Comparison of ENCODE assay signal across 26 cellular contexts in genomic region chr11:64614927-64615326, GRCh38. TPM values are rescaled to one million over a fixed set of nuclear protein-coding genes. Genes with fewer than 3 reads are reported as not detected.
"Had no signal": no experiment of that assay in that cellular context is flagged by ENCODE, and none has a peak within 500 bp of the region (broad histone marks: within the 10 kb centered on the region; RNA-seq: fewer than 3 reads in every experiment).

No MANE protein-coding gene starts in this region.

- H3K27me3 ChIP-seq: body of pancreas, colonic mucosa, gastrocnemius medialis, hepatocyte, suprapubic skin, tibial nerve had no signal

- H3K4me3 ChIP-seq: body of pancreas, colonic mucosa, gastrocnemius medialis, hepatocyte, left ventricle myocardium inferior, mucosa of descending colon, suprapubic skin, tibial nerve had no signal

- H3K27ac ChIP-seq: body of pancreas, colonic mucosa, gastrocnemius medialis, hepatocyte, left ventricle myocardium inferior, suprapubic skin, tibial nerve had no signal

- H3K9me3 ChIP-seq: body of pancreas, colonic mucosa, gastrocnemius medialis, left ventricle myocardium inferior, mucosa of descending colon, suprapubic skin, tibial nerve had no signal

- DNase-seq: activated CD4-positive, alpha-beta memory T cell treated with anti-CD3 and anti-CD28 coated beads, Interleukin-2, amount 10 ng/mL, durations not matched to agents 7 days and 5 days; activated CD4-positive, alpha-beta T cell treated with anti-CD3 and anti-CD28 coated beads for 1 hour; activated CD4-positive, alpha-beta T cell treated with anti-CD3 and anti-CD28 coated beads, Interleukin-2, amount 10 ng/mL, durations not matched to agents 7 days and 5 days; activated T-cell treated with anti-CD3 and anti-CD28 coated beads, Interleukin-2, amount 50 U/mL, for 4 hours; aorta; body of pancreas; cerebellar nuclear complex; colonic mucosa; effector CD8-positive, alpha-beta T cell; gastrocnemius medialis; glutamatergic neuron; islet precursor cell; left ventricle myocardium inferior; mucosa of descending colon; posterior cingulate gyrus; stimulated activated CD4-positive, alpha-beta T cell treated with anti-CD3 and anti-CD28 coated beads, Interleukin-15, amount 100 ng/mL, for 24 hours; stimulated activated CD4-positive, alpha-beta T cell treated with anti-CD3 and anti-CD28 coated beads, Interleukin-2, amount 100 ng/mL, for 24 hours; stimulated activated naive B cell treated with anti-CD40 and anti-IgM and Interleukin-4, amounts not matched to agents 10 μg/mL and 1 μg/mL and 100 μg/mL, for 72 hours; T-helper 9 cell had no signal

- H3K4me1 ChIP-seq: colonic mucosa, gastrocnemius medialis had no signal

- ATAC-seq: activated T-cell treated with anti-CD3 and anti-CD28 coated beads, Interleukin-2, amount 50 U/mL, for 4 hours; activated T-helper 17 cell treated with anti-CD3 and anti-CD28 coated beads, Interleukin-2, amount 50 U/mL, for 72 hours; body of pancreas; gastrocnemius medialis; mucosa of descending colon; right cardiac atrium; stimulated activated naive B cell treated with anti-CD40 and anti-IgM and Interleukin-4, amounts not matched to agents 10 μg/mL and 1 μg/mL and 100 μg/mL, for 72 hours; WTC11 had no signal

- H3K36me3 ChIP-seq: colonic mucosa, gastrocnemius medialis, left ventricle myocardium inferior, suprapubic skin, tibial nerve had no signal

RNA-seq across cellular contexts. Expression of gene SLC22A12, which starts 23.9 kb away (rescaled TPM):
- polyA plus RNA-seq: aorta, right cardiac atrium, urinary bladder had no signal

RNA-seq across cellular contexts. Expression of gene SLC22A11, which starts 59.2 kb away (rescaled TPM):
- polyA plus RNA-seq: aorta, right cardiac atrium had no signal
